ENCODE assay signal across 8 cellular contexts in the genomic region with DNA sequence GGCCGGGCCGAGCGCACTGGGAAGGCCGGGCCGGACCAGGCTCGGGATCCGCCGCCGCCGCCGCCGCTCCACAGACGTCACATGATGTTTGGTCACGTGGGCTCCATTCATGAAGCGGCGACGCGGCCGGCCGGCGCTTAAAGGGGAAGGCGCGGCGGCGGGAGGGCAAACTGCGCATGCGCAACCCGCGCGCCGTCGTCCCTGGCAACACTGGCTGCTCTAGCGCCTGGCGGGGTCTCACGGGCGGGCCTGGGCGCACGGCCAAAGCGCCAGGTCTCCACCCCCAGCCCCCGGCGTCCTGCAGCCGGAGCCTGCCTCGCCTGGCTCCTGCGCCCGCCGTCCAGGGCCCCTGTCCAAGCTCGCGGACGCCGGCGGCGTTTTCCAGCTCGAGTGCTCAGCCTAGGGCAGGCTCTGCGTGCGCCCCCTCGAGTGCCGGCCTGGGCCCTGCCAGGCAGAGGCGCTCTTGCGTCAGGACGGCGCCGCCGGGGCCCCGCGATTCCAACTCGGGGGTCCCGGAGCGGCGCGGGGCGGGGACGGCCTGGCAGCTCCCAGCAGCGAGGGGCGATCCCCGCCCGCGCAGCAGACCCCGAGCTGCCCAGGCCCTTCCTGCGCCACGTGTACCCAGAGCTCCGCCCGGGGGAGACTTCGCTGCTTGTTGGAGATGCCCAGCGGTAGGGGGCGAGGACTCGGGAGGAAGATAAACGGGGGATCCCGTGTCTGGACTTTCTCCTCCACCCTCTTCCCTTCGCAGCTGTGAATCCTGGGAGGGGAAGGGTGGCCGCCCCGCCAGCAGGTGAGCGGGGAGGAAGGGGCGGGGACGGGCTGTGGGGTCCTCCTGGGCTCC. TPM values are rescaled to one million over a fixed set of nuclear protein-coding genes. Genes with fewer than 3 reads are reported as not detected.
A peak's percentile ranks its signal among the peaks of the same experiment; 100 is the strongest.
DNase-seq lines count a peak whose midpoint lies in the region; ATAC-seq and TF ChIP-seq lines count a peak whose summit lies in the region.

Gene MAFG (minus strand): TSS at position 83 of the 844 bp plus-strand sequence. CDS start 4,550 bp downstream, outside the sequence.

- H3K4me2 ChIP-seq in PC-9 = peak within 1 kb of the TSS; percentile 86

- H3K27ac ChIP-seq in PC-9 (peak within 1 kb of the TSS; percentile 87), esophagus (ENCODE audit: low read depth in 2 of 2, low read length in 1 of 2) (peak within 1 kb of the TSS; percentile 95 to 98), muscle layer of colon (ENCODE audit: low read depth, low read length) (peak within 1 kb of the TSS; percentile 97)

- TF ChIP-seq CTCF in PC-9 (conservative IDR thresholded peaks at IDR 0.05) = no peak; the same call in 1 of the 2 replicates

- H3K4me3 ChIP-seq in PC-9 (peak within 1 kb of the TSS; percentile 73), esophagus (ENCODE audit: low read depth in 1 of 2, low read length in 2 of 2) (peak within 1 kb of the TSS; percentile 73 to 83), muscle layer of colon (ENCODE audit: low read depth in 1 of 2, low read length in 2 of 2) (peak within 1 kb of the TSS; percentile 80 to 96)

- no peaks in the 10 kb centered on the region for H3K9me2 ChIP-seq in PC-9 (ENCODE audit: insufficient read depth)

- H3K4me1 ChIP-seq in PC-9 (replicated peaks; ENCODE audit: insufficient read depth) (peaks cover 27% of the 10 kb centered on the region), esophagus (ENCODE audit: control insufficient read depth in 2 of 2, insufficient read depth in 2 of 2, low read length in 1 of 2) (peaks cover 16 to 26% of the 10 kb centered on the region in 2 donors), muscle layer of colon (ENCODE audit: insufficient read depth, low read length) (peaks cover 36% of the 10 kb centered on the region)

- CTCF ChIA-PET in PC-9 (lab: Charles Lee) = interaction anchor here (0.5 to 1.1 kb wide), 3 partner anchors 12 to 92 kb away, joined by 3 to 7 read pairs (median 3); no protein-coding TSS in a partner anchor

- peaks cover 34% of the 10 kb centered on the region for H3K79me2 ChIP-seq in PC-9 (ENCODE audit: low read depth)

- H2AFZ ChIP-seq in PC-9 = peak within 1 kb of the TSS; percentile 79; the same call in 1 of the 2 replicates

- peak; percentile 54 for ATAC-seq in GM21529 (IDR thresholded peaks at IDR 0.05; ENCODE audit: unreplicated experiment)

- intact Hi-C loops in PC-9 (cut with micrococcal nuclease; ENCODE audit: unreplicated experiment) = loop anchor here (2.0 to 5.0 kb wide), 2 partner anchors 53 to 61 kb away; no protein-coding TSS in a partner anchor

- H3K36me3 ChIP-seq in PC-9 (ENCODE audit: low read depth) (no peaks in the 10 kb centered on the region), esophagus (ENCODE audit: control insufficient read depth in 2 of 2, insufficient read depth in 2 of 2, low read length in 1 of 2) (peaks cover 0 to under 1% of the 10 kb centered on the region in 2 donors), muscle layer of colon (ENCODE audit: insufficient read depth, low read length) (no peaks in the 10 kb centered on the region)

- POLR2A ChIA-PET in PC-9 (lab: Charles Lee; ENCODE audit: unreplicated experiment) = interaction anchor here (0.5 to 1.0 kb wide), 3 partner anchors 17 to 269 kb away, joined by 4 to 16 read pairs (median 6); partner anchors contain the start of gene PCYT2

- peaks cover 10% of the 10 kb centered on the region; the same call in 1 of the 2 replicates for H4K20me1 ChIP-seq in PC-9 (ENCODE audit: insufficient read depth)

- H3K27me3 ChIP-seq in PC-9 (ENCODE audit: insufficient read depth, low read depth) = no peaks in the 10 kb centered on the region
- no peaks in the 10 kb centered on the region for H3K27me3 ChIP-seq in esophagus (ENCODE audit: control insufficient read depth in 1 of 2, insufficient read depth in 2 of 2, low read length in 2 of 2)
- peaks cover 0 to 12% of the 10 kb centered on the region in 2 donors for H3K27me3 ChIP-seq in muscle layer of colon (ENCODE audit: control insufficient read depth in 1 of 2, insufficient read depth in 2 of 2, low read length in 2 of 2)

- WGBS in esophagus, 2 donors = 0 to 1% methylated on average over 90 to 94 of the region's 94 CpGs

- H3F3A ChIP-seq in PC-9 (ENCODE audit: insufficient read depth, low read depth) = peaks cover 16% of the 10 kb centered on the region; the same call in 1 of the 2 replicates

- no peaks in the 10 kb centered on the region for H3K9me3 ChIP-seq in PC-9 (ENCODE audit: insufficient read depth, low read depth)
- H3K9me3 ChIP-seq in esophagus (ENCODE audit: control insufficient read depth in 2 of 2, insufficient read depth in 1 of 2, low read depth in 1 of 2, low read length in 1 of 2) = no peaks in the 10 kb centered on the region
- H3K9me3 ChIP-seq in muscle layer of colon (ENCODE audit: low read length) = no peaks in the 10 kb centered on the region

- H3K9ac ChIP-seq in muscle layer of colon (ENCODE audit: low read length) = peak within 1 kb of the TSS; percentile 58

- DNase-seq in DMS114 treated with DMSO at 0.1 percent for 48 hours (lab: John Stamatoyannopoulos, UW; ENCODE audit: unreplicated experiment) (peak; percentile 81), KG1 (lab: John Stamatoyannopoulos, UW) (peak; percentile 92), PC-9 (peak; percentile 70 to 97)
- DNase-seq in activated T-cell treated with anti-CD3 and anti-CD28 coated beads, Interleukin-2, amount 50 U/mL, for 1 hour = peak; percentile 90
- peak; percentile 70 for DNase-seq in stimulated activated CD8-positive, alpha-beta memory T cell treated with anti-CD3 and anti-CD28 coated beads, Interleukin-7, amount 100 ng/mL, for 24 hours (ENCODE audit: low read depth)

- no TSS peak for BruUV-seq in PC-9 (replicated peaks; lab: Mats Ljungman, UMichigan)

RNA-seq across cellular contexts. Expression of gene MAFG, which starts in this region (rescaled TPM):
- 79.5 and 85.9 TPM in 2 replicates for total RNA-seq in PC-9 (2021)
- 10 to 100 TPM; 10.3 to 11.9 TPM for polyA plus RNA-seq in esophagus

Comparison
In these comparisons a context has a peak if more than half of its experiments do, and no peak if none do; other contexts are left out.
1. Peak in every context shown above with its lines: DNase-seq, ATAC-seq, H3K4me3 ChIP-seq and H3K27ac ChIP-seq.